8 cellular contexts compared by ENCODE assay signal in genomic region chr21:15730484-15731242, GRCh38. TPM values are rescaled to one million over a fixed set of nuclear protein-coding genes. Genes with fewer than 3 reads are reported as not detected.
A peak's percentile ranks its signal among the peaks of the same experiment; 100 is the strongest.
DNase-seq lines count a peak whose midpoint lies in the region; ATAC-seq and TF ChIP-seq lines count a peak whose summit lies in the region.

No MANE protein-coding gene starts in this region.

- H3K36me3 ChIP-seq in DOHH2 (ENCODE audit: control insufficient read depth, low read length): no peaks in the 10 kb centered on the region

- H3K4me3 Mint-ChIP-seq in activated CD8-positive, alpha-beta T cell treated with anti-CD3 and anti-CD28 coated beads for 36 hours: peak overlapping the region; percentile 94

- H4K20me1 ChIP-seq in DOHH2 (ENCODE audit: control insufficient read depth, insufficient read depth, low read depth, low read length): peaks cover 5% of the 10 kb centered on the region; the same call in 1 of the 2 replicates

- H3K9me2 ChIP-seq in DOHH2 (replicated peaks; ENCODE audit: control insufficient read depth, low read length): no peaks in the 10 kb centered on the region

- H3K27ac ChIP-seq in DOHH2 (ENCODE audit: low read depth, low read length): peak overlapping the region; percentile 33; the same call in 1 of the 2 replicates

- POLR2A ChIA-PET in activated CD8-positive, alpha-beta T cell treated with anti-CD3 and anti-CD28 coated beads for 36 hours (lab: Charles Lee): interaction anchor here (1.1 to 1.5 kb wide), 2 partner anchors 19 to 30 kb away, joined by 3 to 5 read pairs; no protein-coding TSS in a partner anchor

- no peaks in the 10 kb centered on the region for H3K9me3 ChIP-seq in DOHH2 (ENCODE audit: control insufficient read depth, insufficient read depth, low read length)

- H3K27me3 ChIP-seq in DOHH2 (ENCODE audit: control insufficient read depth, low read length): peaks cover 22% of the 10 kb centered on the region

- no peak for DNase-seq in activated CD8-positive, alpha-beta T cell treated with anti-CD3 and anti-CD28 coated beads for 36 hours
- DNase-seq in globus pallidus (ENCODE audit: low spot score) (peak; percentile 18), retinal pigment epithelial cell (ENCODE audit: low read depth) (no peak), DMS114 treated with DMSO at 0.1 percent for 48 hours (lab: John Stamatoyannopoulos, UW; ENCODE audit: unreplicated experiment) (no peak)
- DNase-seq in NK-92 treated with Interleukin-12 subunit alpha and Interleukin-12 subunit beta, amount 100 ng/mL, for 24 hours (lab: John Stamatoyannopoulos, UW): no peak

- peaks cover 18% of the 10 kb centered on the region for H3K4me1 ChIP-seq in DOHH2 (ENCODE audit: control insufficient read depth, low read length)

- H3K4me2 ChIP-seq in DOHH2 (ENCODE audit: low read length): peak overlapping the region; percentile 95

- H3K9me3 Mint-ChIP-seq in activated CD8-positive, alpha-beta T cell treated with anti-CD3 and anti-CD28 coated beads for 36 hours: no peaks in the 10 kb centered on the region

- peaks cover 2% of the 10 kb centered on the region for H3K27me3 Mint-ChIP-seq in activated CD8-positive, alpha-beta T cell treated with anti-CD3 and anti-CD28 coated beads for 36 hours

- peaks cover 27% of the 10 kb centered on the region for H3K4me1 Mint-ChIP-seq in activated CD8-positive, alpha-beta T cell treated with anti-CD3 and anti-CD28 coated beads for 36 hours (ENCODE audit: low read depth)

- H3K4me3 ChIP-seq in DOHH2 (ENCODE audit: low read length) (peak overlapping the region; percentile 80), retinal pigment epithelial cell (ENCODE audit: low read length) (peak overlapping the region; percentile 88)

- peak overlapping the region; percentile 90 for H3K27ac Mint-ChIP-seq in activated CD8-positive, alpha-beta T cell treated with anti-CD3 and anti-CD28 coated beads for 36 hours

- CTCF ChIA-PET in activated CD8-positive, alpha-beta T cell treated with anti-CD3 and anti-CD28 coated beads for 36 hours (lab: Charles Lee): interaction anchor here (0.6 to 1.1 kb wide), 2 partner anchors 90 to 96 kb away, joined by 3 to 5 read pairs; no protein-coding TSS in a partner anchor

- no peak for TF ChIP-seq CTCF in DOHH2 (IDR thresholded peaks at IDR 0.05; ENCODE audit: low read depth, low read length, poor library complexity, severe bottlenecking)
- TF ChIP-seq CTCF in activated CD8-positive, alpha-beta T cell treated with anti-CD3 and anti-CD28 coated beads for 36 hours (IDR thresholded peaks at IDR 0.05): no peak
- TF ChIP-seq CTCF in retinal pigment epithelial cell (conservative IDR thresholded peaks at IDR 0.05; ENCODE audit: low read depth, low read length): no peak

- peaks cover 3% of the 10 kb centered on the region for H3K36me3 Mint-ChIP-seq in activated CD8-positive, alpha-beta T cell treated with anti-CD3 and anti-CD28 coated beads for 36 hours (ENCODE audit: low read depth)

- ATAC-seq in HG03565 (IDR thresholded peaks at IDR 0.05; ENCODE audit: unreplicated experiment): peak; percentile 1
- peak; percentile 2 for ATAC-seq in activated CD8-positive, alpha-beta T cell treated with anti-CD3 and anti-CD28 coated beads for 36 hours
- no peak for ATAC-seq in GM21529 (IDR thresholded peaks at IDR 0.05; ENCODE audit: unreplicated experiment)

- peaks cover 6% of the 10 kb centered on the region; the same call in 1 of the 2 replicates for H3F3A ChIP-seq in DOHH2 (ENCODE audit: control insufficient read depth, insufficient read depth)

- intact Hi-C loops in activated CD8-positive, alpha-beta T cell treated with anti-CD3 and anti-CD28 coated beads for 36 hours (cut with micrococcal nuclease): loop anchor here (5.0 to 10.0 kb wide), 4 partner anchors 67 to 1346 kb away; partner anchors contain the start of gene HSPA13

- peaks cover 54% of the 10 kb centered on the region for H3K79me2 ChIP-seq in DOHH2 (ENCODE audit: control insufficient read depth, low read length)

RNA-seq across cellular contexts. Expression of gene USP25, which starts 0.9 kb away (rescaled TPM):
- total RNA-seq in activated CD8-positive, alpha-beta T cell treated with anti-CD3 and anti-CD28 coated beads for 36 hours: 10 to 100 TPM; 34.1 to 34.6 TPM
